12 cellular contexts compared by ENCODE assay signal in genomic region chr2:94856856-94857255, GRCh38. TPM values are rescaled to one million over a fixed set of nuclear protein-coding genes. Genes with fewer than 3 reads are reported as not detected.
DNase-seq lines count a peak whose midpoint lies in the region; TF ChIP-seq lines count a peak whose summit lies in the region.
"Not testable (repeated sequence)": the region's sequence is repeated elsewhere in the genome, so short reads cannot be mapped to it uniquely, and the experiment has no call there.
"Had no signal": no experiment of that assay in that cellular context is flagged by ENCODE, and none has a peak within 500 bp of the region (broad histone marks: within the 10 kb centered on the region; RNA-seq: fewer than 3 reads in every experiment).

No MANE protein-coding gene starts in this region.

- H2AFZ ChIP-seq in osteoblast (ENCODE audit: low read length): not testable (repeated sequence)

- TF ChIP-seq POLR2A in testis (IDR thresholded peaks at IDR 0.05): not testable (repeated sequence)

- not testable (repeated sequence) for H4K20me1 ChIP-seq in osteoblast (ENCODE audit: insufficient read depth, low read length)

- peaks cover 43% of the 10 kb centered on the region for H3K27me3 ChIP-seq in HUES64 (ENCODE audit: insufficient read depth, low read length)
- not testable (repeated sequence) for H3K27me3 ChIP-seq in WERI-Rb-1 (ENCODE audit: insufficient read depth, low read depth, severe bottlenecking); testis
- H3K27me3 ChIP-seq in dorsolateral prefrontal cortex: peaks cover 0 to 100% (median 66%) of the 10 kb centered on the region in 45 donors
- peaks cover 43% of the 10 kb centered on the region for H3K27me3 ChIP-seq in iPS-18a (ENCODE audit: control insufficient read depth, insufficient read depth, low read length)
- peaks cover 15% of the 10 kb centered on the region for H3K27me3 ChIP-seq in osteoblast (ENCODE audit: insufficient read depth, low read length)

- H3K79me2 ChIP-seq in osteoblast (ENCODE audit: insufficient read depth, low read length): not testable (repeated sequence)

- peak overlapping the region; percentile 29 for H3K27ac ChIP-seq in 22Rv1
- H3K27ac ChIP-seq in HUES64 (ENCODE audit: low read depth, low read length); WERI-Rb-1; dorsolateral prefrontal cortex; iPS-18a (ENCODE audit: low read length); osteoblast (ENCODE audit: low read depth, low read length); testis: not testable (repeated sequence)

- H3K36me3 Mint-ChIP-seq in activated T-helper 2 cell treated with anti-CD3 and anti-CD28 coated beads, Interferon-gamma antibody, Interleukin-2, Interleukin-4, amounts not matched to agents 10 μg/mL and 5 μg/mL and 100 μg/mL, durations not matched to agents 14 hours and 24 hours and 36 hours (ENCODE audit: low read depth): not testable (repeated sequence)

- not testable (repeated sequence) for H3K9me3 ChIP-seq in HUES64 (ENCODE audit: insufficient read depth, low read depth, low read length); WERI-Rb-1 (ENCODE audit: severe bottlenecking); iPS-18a (ENCODE audit: control insufficient read depth, low read depth, low read length); osteoblast (ENCODE audit: low read depth, low read length); testis

- H3K9ac ChIP-seq in HUES64 (ENCODE audit: low read depth, low read length); iPS-18a (ENCODE audit: low read length): not testable (repeated sequence)

- not testable (repeated sequence) for H3K4me1 ChIP-seq in HUES64 (ENCODE audit: insufficient read depth, low read length); iPS-18a (ENCODE audit: control insufficient read depth, low read depth, low read length); osteoblast (ENCODE audit: insufficient read depth, low read length); testis

- H3K4me1 Mint-ChIP-seq in activated T-helper 2 cell treated with anti-CD3 and anti-CD28 coated beads, Interferon-gamma antibody, Interleukin-2, Interleukin-4, amounts not matched to agents 10 μg/mL and 5 μg/mL and 100 μg/mL, durations not matched to agents 14 hours and 24 hours and 36 hours (ENCODE audit: low read depth): not testable (repeated sequence)

- H3K4me2 ChIP-seq in osteoblast (ENCODE audit: insufficient read depth, low read length): not testable (repeated sequence)

- intact Hi-C loops in activated T-helper 2 cell treated with anti-CD3 and anti-CD28 coated beads, Interferon-gamma antibody, Interleukin-2, Interleukin-4, amounts not matched to agents 10 μg/mL and 5 μg/mL and 100 μg/mL, durations not matched to agents 14 hours and 24 hours and 36 hours (cut with micrococcal nuclease); dorsolateral prefrontal cortex (cut with DNase I); testis (cut with DNase I; ENCODE audit: low total_unique reads): not testable (repeated sequence)

- H3K4me3 ChIP-seq in HUES64 (ENCODE audit: low read length) (0 out of 2 replicates have a peak overlapping the region, but pooled peaks have one; percentile 35), WERI-Rb-1 (ENCODE audit: low read depth, low read length) (peak overlapping the region; percentile 35), dorsolateral prefrontal cortex (peak overlapping the region in 35 of 59 donors; percentile 0 to 62 (median 43)), iPS-18a (ENCODE audit: low read length) (peak overlapping the region; percentile 24), testis (peak overlapping the region; percentile 25 to 47)
- not testable (repeated sequence) for H3K4me3 ChIP-seq in osteoblast (ENCODE audit: insufficient read depth, low read length)

- H3K27ac Mint-ChIP-seq in activated T-helper 2 cell treated with anti-CD3 and anti-CD28 coated beads, Interferon-gamma antibody, Interleukin-2, Interleukin-4, amounts not matched to agents 10 μg/mL and 5 μg/mL and 100 μg/mL, durations not matched to agents 14 hours and 24 hours and 36 hours: not testable (repeated sequence)

- not testable (repeated sequence) for TF ChIP-seq CTCF in 22Rv1 (IDR thresholded peaks at IDR 0.05); WERI-Rb-1 (IDR thresholded peaks at IDR 0.05; ENCODE audit: low read depth, low read length); dorsolateral prefrontal cortex (IDR thresholded peaks at IDR 0.05 in 54 of 56, conservative IDR thresholded peaks at IDR 0.05 in 2 of 56; ENCODE audit: low read depth in 1 of 56, partially characterized antibody in 56 of 56); osteoblast (IDR thresholded peaks at IDR 0.05; ENCODE audit: extremely low read depth, low read depth, low read length); testis (IDR thresholded peaks at IDR 0.05)

- not testable (repeated sequence) for H3K36me3 ChIP-seq in HUES64 (ENCODE audit: insufficient read depth, low read length); WERI-Rb-1; iPS-18a (ENCODE audit: control insufficient read depth, low read depth, low read length); osteoblast (ENCODE audit: insufficient read depth, low read length); testis (ENCODE audit: low read depth, missing control alignments)

- DNase-seq in WERI-Rb-1 (peak; percentile 13), dorsolateral prefrontal cortex (peak in 2 of 10 donors; percentile 13 to 38), osteoblast (ENCODE audit: insufficient read length, low spot score, missing footprints) (peak; percentile 10), testis (peak; percentile 16)
- not testable (repeated sequence) for DNase-seq in activated T-helper 2 cell treated with anti-CD3 and anti-CD28 coated beads, Interferon-gamma antibody, Interleukin-2, Interleukin-4, amounts not matched to agents 10 μg/mL and 5 μg/mL and 100 μg/mL, durations not matched to agents 14 hours and 24 hours and 36 hours (ENCODE audit: low spot score)

- H3K9me3 Mint-ChIP-seq in activated T-helper 2 cell treated with anti-CD3 and anti-CD28 coated beads, Interferon-gamma antibody, Interleukin-2, Interleukin-4, amounts not matched to agents 10 μg/mL and 5 μg/mL and 100 μg/mL, durations not matched to agents 14 hours and 24 hours and 36 hours: not testable (repeated sequence)

- H3K27me3 Mint-ChIP-seq in activated T-helper 2 cell treated with anti-CD3 and anti-CD28 coated beads, Interferon-gamma antibody, Interleukin-2, Interleukin-4, amounts not matched to agents 10 μg/mL and 5 μg/mL and 100 μg/mL, durations not matched to agents 14 hours and 24 hours and 36 hours (ENCODE audit: low read depth): peaks cover 39% of the 10 kb centered on the region

- peak overlapping the region; percentile 68 for H3K4me3 Mint-ChIP-seq in activated T-helper 2 cell treated with anti-CD3 and anti-CD28 coated beads, Interferon-gamma antibody, Interleukin-2, Interleukin-4, amounts not matched to agents 10 μg/mL and 5 μg/mL and 100 μg/mL, durations not matched to agents 14 hours and 24 hours and 36 hours (ENCODE audit: low read depth)

- WGBS in HUES64: 50% methylated on average over 35 of the region's 35 CpGs
- WGBS in testis, 2 donors: 2 to 7% methylated on average over 9 to 29 of the region's 35 CpGs

RNA-seq across cellular contexts. Expression of gene TEKT4, which starts 14.4 kb away (rescaled TPM):
- polyA plus RNA-seq in HUES64 (2013, experiment 1 of 2): not detected
- not detected for polyA plus RNA-seq in HUES64 (2013, experiment 2 of 2)
- 0.34 TPM in 1 of 2 replicates, not detected in the other for total RNA-seq in activated T-helper 2 cell treated with anti-CD3 and anti-CD28 coated beads, Interferon-gamma antibody, Interleukin-2, Interleukin-4, amounts not matched to agents 10 μg/mL and 5 μg/mL and 100 μg/mL, durations not matched to agents 14 hours and 24 hours and 36 hours
- total RNA-seq in dorsolateral prefrontal cortex (1 to 10 TPM in 4 of 120 experiments, under 1 TPM in 46, not detected in 70; 0.17 to 1.3 (median 0.38) TPM), osteoblast (not detected in 2 replicates), testis (10 to 100 TPM; 11.5 to 23.5 TPM)
- 25.3 TPM for polyA plus RNA-seq in testis (ENCODE audit: insufficient read depth, low read depth, low replicate concordance)
- total RNA-seq: CD4-positive, CD25-positive, alpha-beta regulatory T cell; dermis microvascular lymphatic vessel endothelial cell; left colon; Right ventricle myocardium superior had no signal
- polyA plus RNA-seq: CD4-positive, CD25-positive, alpha-beta regulatory T cell had no signal
